Comparison of ENCODE assay signal across 18 cellular contexts in the genomic region with DNA sequence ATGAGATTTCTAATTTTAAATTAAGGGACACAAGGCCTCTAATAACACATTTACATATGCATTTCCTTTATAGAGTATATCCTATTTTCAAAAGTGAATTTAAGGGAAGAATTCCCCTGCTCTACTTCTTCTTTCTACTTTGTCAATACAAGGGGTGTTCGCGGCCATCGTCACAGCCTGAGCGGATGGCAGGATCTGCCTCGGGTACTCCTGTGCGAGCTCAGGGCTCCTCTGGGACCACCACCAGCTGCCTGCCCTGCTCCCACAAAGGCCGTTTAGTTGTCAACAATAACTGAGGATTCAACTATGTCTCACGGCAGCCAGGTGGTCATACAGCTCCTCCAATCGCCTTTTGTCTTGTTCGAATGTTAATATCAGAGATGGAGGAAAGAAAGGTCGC.
"Had no signal": no experiment of that assay in that cellular context is flagged by ENCODE, and none has a peak within 500 bp of the region (broad histone marks: within the 10 kb centered on the region; RNA-seq: fewer than 3 reads in every experiment).

No MANE protein-coding gene starts in this region.

- H3K27ac Mint-ChIP-seq: T-cell had no signal

- DNase-seq: KBM-7, MV-4-11, NCI-H1048, NCI-H1105, NCI-H1417, NCI-H187, NCI-H2029, NCI-H2081 treated with DMSO at 0.1 percent for 48 hours, NCI-H2227 treated with DMSO at 0.1 percent for 48 hours, NCI-H446, NCI-H510A, NCI-H524 treated with DMSO at 0.1 percent for 48 hours, NCI-H69, NCI-H774, SHP77, SK-N-SH, SW 1271, T-cell had no signal

- H3K27me3 Mint-ChIP-seq: T-cell had no signal

- H3K4me3 Mint-ChIP-seq: T-cell had no signal

- H3K4me1 Mint-ChIP-seq: T-cell had no signal

- H3K36me3 Mint-ChIP-seq: T-cell had no signal
